9 cellular contexts compared by ENCODE assay signal in the genomic region with DNA sequence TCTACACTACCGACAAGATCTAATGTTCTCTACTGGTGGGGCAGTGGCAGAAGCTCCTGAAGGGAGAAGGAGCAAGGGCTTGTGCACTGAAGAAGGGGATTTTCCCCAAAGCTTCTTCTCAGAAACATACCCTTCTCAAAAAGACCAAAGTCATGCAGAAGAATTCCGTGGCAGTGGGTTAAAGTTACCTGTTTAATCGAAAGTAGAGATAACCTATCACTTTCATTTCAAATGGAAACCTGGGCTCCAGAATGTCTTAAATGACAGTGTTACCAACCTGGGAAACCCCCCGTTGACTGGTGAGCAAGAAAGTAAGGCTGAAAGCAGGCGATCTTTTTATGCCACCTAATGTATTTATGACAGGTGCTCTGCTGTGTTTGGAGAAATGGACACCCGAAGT.
A peak's percentile ranks its signal among the peaks of the same experiment; 100 is the strongest.
DNase-seq lines count a peak whose midpoint lies in the region; ATAC-seq and TF ChIP-seq lines count a peak whose summit lies in the region.
"Had no signal": no experiment of that assay in that cellular context is flagged by ENCODE, and none has a peak within 500 bp of the region (broad histone marks: within the 10 kb centered on the region; RNA-seq: fewer than 3 reads in every experiment).

No MANE protein-coding gene starts in this region.

- H3K4me3 Mint-ChIP-seq in memory B cell: no peak overlapping the region

- peaks cover 14% of the 10 kb centered on the region for H3K27me3 Mint-ChIP-seq in memory B cell

- no peaks in the 10 kb centered on the region for H3K9me3 Mint-ChIP-seq in memory B cell

- H3K4me3 ChIP-seq in Peyer's patch: no peak overlapping the region

- no peaks in the 10 kb centered on the region for H3K36me3 Mint-ChIP-seq in memory B cell

- CTCF ChIA-PET in RWPE1 (lab: Yijun Ruan, JAX): no interaction called here

- ATAC-seq in GM18858 (IDR thresholded peaks at IDR 0.05; ENCODE audit: unreplicated experiment) (peak; percentile 90), GM21737 (IDR thresholded peaks at IDR 0.05; ENCODE audit: unreplicated experiment) (peak; percentile 76), HG03571 (IDR thresholded peaks at IDR 0.05; ENCODE audit: unreplicated experiment) (peak; percentile 92), memory B cell (ENCODE audit: low read depth) (peak; percentile 63)

- no peak for TF ChIP-seq POLR2A in Peyer's patch (IDR thresholded peaks at IDR 0.05)

- no peaks in the 10 kb centered on the region for H3K27me3 ChIP-seq in Peyer's patch

- DNase-seq in memory B cell (ENCODE audit: low spot score in 2 of 2): no peak
- DNase-seq in Peyer's patch: no peak
- no peak for DNase-seq in COR-L47 (lab: John Stamatoyannopoulos, UW)
- no peak for DNase-seq in NCI-H1048 (lab: John Stamatoyannopoulos, UW)
- DNase-seq in RWPE1 (ENCODE audit: low spot score): no peak
- DNase-seq: WERI-Rb-1 had no signal

- H3K27ac Mint-ChIP-seq in memory B cell: no peak overlapping the region

- POLR2A ChIA-PET in RWPE1 (lab: Yijun Ruan, JAX; ENCODE audit: low non-redundant PET): no interaction called here

- H3K27ac ChIP-seq in Peyer's patch (no peak overlapping the region), RWPE1 (no peak overlapping the region)
- H3K27ac ChIP-seq: WERI-Rb-1 had no signal

- TF ChIP-seq CTCF in Peyer's patch (IDR thresholded peaks at IDR 0.05) (no peak), RWPE1 (conservative IDR thresholded peaks at IDR 0.05; ENCODE audit: low read depth) (no peak)

- peaks cover 11% of the 10 kb centered on the region for H3K4me1 Mint-ChIP-seq in memory B cell

- no peaks in the 10 kb centered on the region for H3K36me3 ChIP-seq in Peyer's patch
- H3K36me3 ChIP-seq: WERI-Rb-1 had no signal

- H3K9me3 ChIP-seq in Peyer's patch: no peaks in the 10 kb centered on the region

- no peaks in the 10 kb centered on the region for H3K4me1 ChIP-seq in Peyer's patch
